ENCODE assay signal across 8 cellular contexts in genomic region chr1:210446479-210446878, GRCh38.
DNase-seq lines count a peak whose midpoint lies in the region; ATAC-seq and TF ChIP-seq lines count a peak whose summit lies in the region.

No MANE protein-coding gene starts in this region.

- no peaks in the 10 kb centered on the region for H3K9me3 Mint-ChIP-seq in natural killer cell treated with Interleukin-12 subunit alpha and Interleukin-12 subunit beta and Interleukin-15 and Interleukin-18, amount 100 ng/mL, for 72 hours

- peaks cover 0 to 9% of the 10 kb centered on the region in 2 donors for H3K4me1 Mint-ChIP-seq in natural killer cell treated with Interleukin-12 subunit alpha and Interleukin-12 subunit beta and Interleukin-15 and Interleukin-18, amount 100 ng/mL, for 72 hours (ENCODE audit: low read depth in 2 of 2)

- no peak for TF ChIP-seq CTCF in omental fat pad (IDR thresholded peaks at IDR 0.05)

- H3K4me3 Mint-ChIP-seq in natural killer cell treated with Interleukin-12 subunit alpha and Interleukin-12 subunit beta and Interleukin-15 and Interleukin-18, amount 100 ng/mL, for 72 hours = peak overlapping the region; percentile 3

- peak; percentile 94 for ATAC-seq in GM21447 (IDR thresholded peaks at IDR 0.05; ENCODE audit: unreplicated experiment)
- peak; percentile 72 to 97 for ATAC-seq in natural killer cell treated with Interleukin-12 subunit alpha and Interleukin-12 subunit beta and Interleukin-15 and Interleukin-18, amount 100 ng/mL, for 72 hours
- no peak for ATAC-seq in GM18498 (IDR thresholded peaks at IDR 0.05; ENCODE audit: unreplicated experiment)
- ATAC-seq in omental fat pad (ENCODE audit: low FRiP score) = no peak

- no peak overlapping the region for H3K27ac Mint-ChIP-seq in natural killer cell treated with Interleukin-12 subunit alpha and Interleukin-12 subunit beta and Interleukin-15 and Interleukin-18, amount 100 ng/mL, for 72 hours

- no peaks in the 10 kb centered on the region for H3K36me3 Mint-ChIP-seq in natural killer cell treated with Interleukin-12 subunit alpha and Interleukin-12 subunit beta and Interleukin-15 and Interleukin-18, amount 100 ng/mL, for 72 hours

- H3K27me3 Mint-ChIP-seq in natural killer cell treated with Interleukin-12 subunit alpha and Interleukin-12 subunit beta and Interleukin-15 and Interleukin-18, amount 100 ng/mL, for 72 hours = peaks cover 6 to 9% of the 10 kb centered on the region in 2 donors

- DNase-seq in NCI-H345 (lab: John Stamatoyannopoulos, UW) = peak; percentile 66
- peak; percentile 80 for DNase-seq in activated T-cell treated with anti-CD3 and anti-CD28 coated beads for 48 hours (ENCODE audit: low read depth)
- no peak for DNase-seq in natural killer cell treated with Interleukin-12 subunit alpha and Interleukin-12 subunit beta and Interleukin-15 and Interleukin-18, amount 100 ng/mL, for 72 hours (ENCODE audit: low spot score)
- DNase-seq in omental fat pad (ENCODE audit: low spot score) = no peak
- no peak for DNase-seq in HuH-7.5 (ENCODE audit: low spot score)
- no peak for DNase-seq in AG08395 (ENCODE audit: low spot score)

Comparison
In these comparisons a context has a peak if more than half of its experiments do, and no peak if none do; other contexts are left out.
1. ATAC-seq: peak in GM21447 (single experiment) and natural killer cell treated with Interleukin-12 subunit alpha and Interleukin-12 subunit beta and Interleukin-15 and Interleukin-18, amount 100 ng/mL, for 72 hours (2 of 2); none in GM18498 (single experiment) and omental fat pad (single experiment).
2. DNase-seq: peak in NCI-H345 (single experiment) and activated T-cell treated with anti-CD3 and anti-CD28 coated beads for 48 hours (single experiment); none in natural killer cell treated with Interleukin-12 subunit alpha and Interleukin-12 subunit beta and Interleukin-15 and Interleukin-18, amount 100 ng/mL, for 72 hours (single experiment), omental fat pad (single experiment), HuH-7.5 (single experiment) and AG08395 (single experiment).